In genomic region chr10:91076991-91077548, GRCh38 we compare ENCODE assay signal across 16 cellular contexts.
DNase-seq lines count a peak whose midpoint lies in the region; ATAC-seq and TF ChIP-seq lines count a peak whose summit lies in the region.
"Had no signal": no experiment of that assay in that cellular context is flagged by ENCODE, and none has a peak within 500 bp of the region (broad histone marks: within the 10 kb centered on the region; RNA-seq: fewer than 3 reads in every experiment).

No MANE protein-coding gene starts in this region.

- POLR2A ChIA-PET in MCF 10A (lab: Yijun Ruan, JAX): interaction anchor here (0.8 kb wide), 1 partner anchor 184 kb away, joined by 3 read pairs; no protein-coding TSS in a partner anchor

- no peak overlapping the region for H2BK5ac ChIP-seq in neuronal stem cell (ENCODE audit: low read length)

- TF ChIP-seq POLR2A in breast epithelium (IDR thresholded peaks at IDR 0.05): no peak

- H3K4me3 ChIP-seq in breast epithelium (no peak overlapping the region), neuronal stem cell (ENCODE audit: low read length in 2 of 2) (no peak overlapping the region), urinary bladder (ENCODE audit: low read depth, low read length) (no peak overlapping the region)
- H3K4me3 ChIP-seq: prostate gland had no signal

- H3K4me1 Mint-ChIP-seq in MCF 10A (ENCODE audit: insufficient read depth, unreplicated experiment): peaks cover 6% of the 10 kb centered on the region
- no peaks in the 10 kb centered on the region for H3K4me1 Mint-ChIP-seq in stimulated activated effector memory CD8-positive, alpha-beta T cell treated with anti-CD3 and anti-CD28 coated beads, Interleukin-12 subunit alpha, Interleukin-12 subunit beta, amount 100 ng/mL, for 72 hours
- H3K4me1 Mint-ChIP-seq in type B pancreatic cell (ENCODE audit: unreplicated experiment): no peaks in the 10 kb centered on the region
- H3K4me1 Mint-ChIP-seq: CD8-positive, alpha-beta memory T cell; IgD-negative memory B cell had no signal

- no peaks in the 10 kb centered on the region for H3K9me3 ChIP-seq in breast epithelium
- peaks cover 0 to 8% of the 10 kb centered on the region in 2 donors for H3K9me3 ChIP-seq in neuronal stem cell (replicated peaks in 1 of 2; ENCODE audit: control insufficient read depth in 2 of 2, insufficient read depth in 1 of 2, low read depth in 1 of 2, low read length in 2 of 2)
- H3K9me3 ChIP-seq: prostate gland had no signal

- H3K9ac ChIP-seq in neuronal stem cell (ENCODE audit: low read depth, low read length, poor library complexity): no peak overlapping the region

- H3K18ac ChIP-seq in neuronal stem cell (ENCODE audit: low read length): no peak overlapping the region

- TF ChIP-seq CTCF in breast epithelium (IDR thresholded peaks at IDR 0.05) (no peak), MCF 10A (IDR thresholded peaks at IDR 0.05; ENCODE audit: unreplicated experiment) (no peak), type B pancreatic cell (conservative IDR thresholded peaks at IDR 0.05) (no peak)

- BruUV-seq in MCF 10A (replicated peaks; lab: Mats Ljungman, UMichigan): no TSS peak

- peak overlapping the region; percentile 2 for H2AFZ ChIP-seq in neuronal stem cell (ENCODE audit: low read length)

- no peak overlapping the region for H2BK120ac ChIP-seq in neuronal stem cell (ENCODE audit: low read depth, low read length)

- peak overlapping the region; percentile 2 to 40 for H3K27ac ChIP-seq in breast epithelium
- H3K27ac ChIP-seq in neuronal stem cell (replicated peaks; ENCODE audit: low read length): no peak overlapping the region
- H3K27ac ChIP-seq in urinary bladder (ENCODE audit: low read depth): peak overlapping the region; percentile 72

- H4K8ac ChIP-seq in neuronal stem cell (ENCODE audit: low read depth, low read length): no peak overlapping the region

- H3K4me3 Mint-ChIP-seq in MCF 10A (ENCODE audit: unreplicated experiment) (no peak overlapping the region), type B pancreatic cell (no peak overlapping the region)
- no peak overlapping the region for H3K4me3 Mint-ChIP-seq in stimulated activated effector memory CD8-positive, alpha-beta T cell treated with anti-CD3 and anti-CD28 coated beads, Interleukin-12 subunit alpha, Interleukin-12 subunit beta, amount 100 ng/mL, for 72 hours
- H3K4me3 Mint-ChIP-seq: CD8-positive, alpha-beta memory T cell; IgD-negative memory B cell had no signal

- H3K23ac ChIP-seq in neuronal stem cell (ENCODE audit: low read depth, low read length, poor library complexity): no peak overlapping the region

- H3K4me2 ChIP-seq in neuronal stem cell (ENCODE audit: insufficient read depth, low read length, poor library complexity, severe bottlenecking): no peak overlapping the region

- no peak overlapping the region for H2BK12ac ChIP-seq in neuronal stem cell (ENCODE audit: low read length)

- no peak overlapping the region for H3K27ac Mint-ChIP-seq in MCF 10A (ENCODE audit: low read depth, unreplicated experiment)
- no peak overlapping the region for H3K27ac Mint-ChIP-seq in stimulated activated effector memory CD8-positive, alpha-beta T cell treated with anti-CD3 and anti-CD28 coated beads, Interleukin-12 subunit alpha, Interleukin-12 subunit beta, amount 100 ng/mL, for 72 hours
- H3K27ac Mint-ChIP-seq in type B pancreatic cell: no peak overlapping the region
- H3K27ac Mint-ChIP-seq: activated T-helper 2 cell treated with anti-CD3 and anti-CD28 coated beads, Interferon-gamma antibody, Interleukin-2, Interleukin-4, amounts not matched to agents 10 μg/mL and 5 μg/mL and 100 μg/mL, durations not matched to agents 14 hours and 24 hours and 36 hours; CD8-positive, alpha-beta memory T cell; IgD-negative memory B cell had no signal

- H3K14ac ChIP-seq in neuronal stem cell (ENCODE audit: low read length): no peak overlapping the region

- CTCF ChIA-PET in MCF 10A (lab: Yijun Ruan, JAX): interaction anchor here (0.5 to 4.7 kb wide), 5 partner anchors 12 to 490 kb away, joined by 3 to 41 read pairs (median 3); no protein-coding TSS in a partner anchor

- H3K27me3 ChIP-seq in breast epithelium (no peaks in the 10 kb centered on the region), neuronal stem cell (ENCODE audit: control insufficient read depth in 3 of 3, insufficient read depth in 3 of 3, low read depth in 1 of 3, low read length in 3 of 3) (no peaks in the 10 kb centered on the region)

- ATAC-seq in Right ventricle myocardium superior (ENCODE audit: poor library complexity) (peak; percentile 28), GM21786 (IDR thresholded peaks at IDR 0.05; ENCODE audit: unreplicated experiment) (no peak)
- no peak for ATAC-seq in stimulated activated effector memory CD8-positive, alpha-beta T cell treated with anti-CD3 and anti-CD28 coated beads, Interleukin-12 subunit alpha, Interleukin-12 subunit beta, amount 100 ng/mL, for 72 hours

- intact Hi-C loops in breast epithelium (cut with DNase I; ENCODE audit: low total_unique reads): no loop called here
- intact Hi-C loops in MCF 10A (cut with micrococcal nuclease): no loop called here
- intact Hi-C loops in Right ventricle myocardium superior (cut with DNase I): no loop called here

- peaks cover 88% of the 10 kb centered on the region for H3K27me3 Mint-ChIP-seq in MCF 10A (ENCODE audit: insufficient read depth, unreplicated experiment)
- peaks cover 40% of the 10 kb centered on the region for H3K27me3 Mint-ChIP-seq in type B pancreatic cell

- no peak overlapping the region for H4K91ac ChIP-seq in neuronal stem cell (ENCODE audit: low read depth, low read length, poor library complexity)

- H3K36me3 ChIP-seq in breast epithelium (no peaks in the 10 kb centered on the region), neuronal stem cell (replicated peaks in 1 of 2; ENCODE audit: control insufficient read depth in 2 of 2, insufficient read depth in 2 of 2, low read length in 2 of 2) (no peaks in the 10 kb centered on the region), urinary bladder (ENCODE audit: insufficient read depth) (no peaks in the 10 kb centered on the region)
- H3K36me3 ChIP-seq: prostate gland had no signal

- H2BK15ac ChIP-seq in neuronal stem cell (ENCODE audit: low read length): no peak overlapping the region

- DNase-seq in breast epithelium (ENCODE audit: low spot score in 2 of 2) (no peak), MCF 10A (ENCODE audit: unreplicated experiment) (no peak), Right ventricle myocardium superior (no peak), neuronal stem cell (ENCODE audit: low spot score) (no peak), type B pancreatic cell (ENCODE audit: extremely low spot score, unreplicated experiment) (no peak)
- no peak for DNase-seq in stimulated activated effector memory CD8-positive, alpha-beta T cell treated with anti-CD3 and anti-CD28 coated beads, Interleukin-12 subunit alpha, Interleukin-12 subunit beta, amount 100 ng/mL, for 72 hours (ENCODE audit: low spot score in 2 of 2)
- DNase-seq: ACHN; CD8-positive, alpha-beta memory T cell; effector CD4-positive, alpha-beta T cell; stimulated activated CD4-positive, alpha-beta T cell treated with anti-CD3 and anti-CD28 coated beads, Interleukin-2, amount 100 ng/mL, for 24 hours; stimulated activated CD8-positive, alpha-beta memory T cell treated with anti-CD3 and anti-CD28 coated beads, Interleukin-4, amount 100 ng/mL, for 48 hours had no signal

- no peaks in the 10 kb centered on the region for H3K9me3 Mint-ChIP-seq in MCF 10A (ENCODE audit: unreplicated experiment)
- no peaks in the 10 kb centered on the region for H3K9me3 Mint-ChIP-seq in stimulated activated effector memory CD8-positive, alpha-beta T cell treated with anti-CD3 and anti-CD28 coated beads, Interleukin-12 subunit alpha, Interleukin-12 subunit beta, amount 100 ng/mL, for 72 hours
- H3K9me3 Mint-ChIP-seq in type B pancreatic cell: no peaks in the 10 kb centered on the region
- H3K9me3 Mint-ChIP-seq: activated T-helper 2 cell treated with anti-CD3 and anti-CD28 coated beads, Interferon-gamma antibody, Interleukin-2, Interleukin-4, amounts not matched to agents 10 μg/mL and 5 μg/mL and 100 μg/mL, durations not matched to agents 14 hours and 24 hours and 36 hours had no signal

- H2AK5ac ChIP-seq in neuronal stem cell (ENCODE audit: low read depth, low read length): no peak overlapping the region

- 100% methylated on average over 1 of the region's 7 CpGs; no CpG with 5 or more reads in 1 of the 2 donors for WGBS in neuronal stem cell (ENCODE audit: extremely low coverage in 2 of 2, insufficient read length in 2 of 2, insufficient replicate concordance in 1 of 2), 2 donors
- 32% methylated on average over 7 of the region's 7 CpGs for WGBS in urinary bladder

- no peak overlapping the region for H3K4ac ChIP-seq in neuronal stem cell (ENCODE audit: low read length)

- no peaks in the 10 kb centered on the region for H3K79me1 ChIP-seq in neuronal stem cell (ENCODE audit: low read depth, low read length)

- no peaks in the 10 kb centered on the region for H3K4me1 ChIP-seq in breast epithelium
- H3K4me1 ChIP-seq in neuronal stem cell (ENCODE audit: control insufficient read depth in 2 of 2, insufficient read depth in 1 of 2, low read depth in 1 of 2, low read length in 2 of 2): peaks cover 0 to 3% of the 10 kb centered on the region in 2 donors
- no peaks in the 10 kb centered on the region for H3K4me1 ChIP-seq in urinary bladder (ENCODE audit: insufficient read depth)
- H3K4me1 ChIP-seq: prostate gland had no signal

- no peaks in the 10 kb centered on the region for H3K36me3 Mint-ChIP-seq in MCF 10A (ENCODE audit: insufficient read depth, unreplicated experiment)
- no peaks in the 10 kb centered on the region for H3K36me3 Mint-ChIP-seq in stimulated activated effector memory CD8-positive, alpha-beta T cell treated with anti-CD3 and anti-CD28 coated beads, Interleukin-12 subunit alpha, Interleukin-12 subunit beta, amount 100 ng/mL, for 72 hours
- H3K36me3 Mint-ChIP-seq in type B pancreatic cell: no peaks in the 10 kb centered on the region
- H3K36me3 Mint-ChIP-seq: CD8-positive, alpha-beta memory T cell; IgD-negative memory B cell had no signal
